1 cellular context compared by ENCODE assay signal in genomic region chr2:1859671-1860450, GRCh38.
TF ChIP-seq lines count a peak whose summit lies in the region.

No MANE protein-coding gene starts in this region.

TF ChIP-seq in H1, 55 proteins besides CTCF, POLR2A, EP300 and RAD21:
- TF ChIP-seq TBP (IDR thresholded peaks at IDR 0.05; ENCODE audit: low read depth, low read length) = no peak
- TF ChIP-seq BCL11A (IDR thresholded peaks at IDR 0.05; ENCODE audit: low read depth in 2 of 2, low read length in 2 of 2) = no peak
- no peak for TF ChIP-seq MAFK (IDR thresholded peaks at IDR 0.05; ENCODE audit: low read depth, low read length)
- TF ChIP-seq SP2 (IDR thresholded peaks at IDR 0.05; ENCODE audit: low read length) = no peak
- TF ChIP-seq HDAC6 (IDR thresholded peaks at IDR 0.05; ENCODE audit: low read depth, low read length) = no peak
- TF ChIP-seq GABPA (IDR thresholded peaks at IDR 0.05; ENCODE audit: borderline replicate concordance, insufficient read depth, low read length) = no peak
- no peak for TF ChIP-seq SP1 (IDR thresholded peaks at IDR 0.05; ENCODE audit: low read depth, low read length)
- TF ChIP-seq SIN3A (conservative IDR thresholded peaks at IDR 0.05 in 1 of 2, IDR thresholded peaks at IDR 0.05 in 1 of 2; ENCODE audit: low read depth in 1 of 2, low read length in 2 of 2) = no peak
- TF ChIP-seq CTBP2 (IDR thresholded peaks at IDR 0.05; ENCODE audit: borderline replicate concordance, insufficient read depth, insufficient read length, low read length) = no peak
- TF ChIP-seq RNF2 (IDR thresholded peaks at IDR 0.05; ENCODE audit: borderline replicate concordance, low read depth, low read length, missing control alignments, poor library complexity, severe bottlenecking) = no peak
- TF ChIP-seq EGR1 (IDR thresholded peaks at IDR 0.05; ENCODE audit: borderline replicate concordance, low read depth, low read length) = no peak
- no peak for TF ChIP-seq ZNF274 (IDR thresholded peaks at IDR 0.05; ENCODE audit: borderline replicate concordance, extremely low read depth, low read length)
- no peak for TF ChIP-seq CHD7 (IDR thresholded peaks at IDR 0.05; ENCODE audit: insufficient replicate concordance, low read length)
- no peak for TF ChIP-seq SP4 (IDR thresholded peaks at IDR 0.05; ENCODE audit: low read length)
TF ChIP-seq in H1: peak in this region for 0.
